1 cellular context compared by ENCODE assay signal in the genomic region with DNA sequence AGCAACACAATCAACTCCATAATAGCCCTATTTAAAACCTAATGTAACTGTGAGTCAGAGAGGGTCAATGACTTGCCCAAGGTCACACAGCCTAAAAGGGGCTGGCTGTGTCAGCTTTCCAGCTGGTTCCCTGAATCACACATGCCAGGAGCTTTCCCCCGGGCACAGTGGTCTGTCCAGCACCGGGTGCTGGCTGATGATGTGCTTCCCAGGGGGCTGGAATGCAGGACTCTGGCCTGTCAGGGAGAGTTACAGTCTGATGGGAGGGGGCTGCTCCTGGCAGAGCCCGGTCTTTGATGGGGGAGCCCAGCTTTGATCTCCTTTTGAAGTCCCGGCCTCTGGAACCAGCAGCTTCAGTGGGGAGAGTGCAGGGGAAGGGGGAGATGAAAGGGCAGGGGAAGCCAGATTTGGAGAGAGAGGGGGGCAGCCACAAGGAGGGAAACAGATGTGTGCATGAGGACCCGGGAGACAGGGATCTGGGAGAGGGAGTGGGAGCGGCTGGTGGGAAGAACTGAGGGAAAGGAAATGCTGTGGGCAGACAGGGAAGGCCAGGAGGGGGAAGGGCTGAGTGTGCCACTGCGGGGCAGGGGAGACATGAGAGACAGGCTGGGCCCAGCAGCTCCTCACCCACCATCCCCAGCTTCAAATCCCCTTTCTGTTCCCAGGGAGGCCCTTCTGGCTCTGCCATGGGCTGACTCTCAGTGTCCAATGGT.
TF ChIP-seq lines count a peak whose summit lies in the region.

No MANE protein-coding gene starts in this region.

TF ChIP-seq in HepG2, 621 proteins besides CTCF, POLR2A, EP300 and RAD21 (continued from another document and continues in another):
- TF ChIP-seq ESRRA (CRISPR knock-in tag; IDR thresholded peaks at IDR 0.05; ENCODE audit: low read depth): no peak
- no peak for TF ChIP-seq KLF11 (CRISPR knock-in tag; IDR thresholded peaks at IDR 0.05)
- no peak for TF ChIP-seq ZNF558 (CRISPR knock-in tag; IDR thresholded peaks at IDR 0.05; ENCODE audit: borderline replicate concordance)
- TF ChIP-seq ZNF354B (CRISPR knock-in tag; IDR thresholded peaks at IDR 0.05): no peak
- TF ChIP-seq ZNF768 (CRISPR knock-in tag; IDR thresholded peaks at IDR 0.05): peak; percentile 95
- TF ChIP-seq NFRKB (IDR thresholded peaks at IDR 0.05): no peak
- TF ChIP-seq PLRG1 (conservative IDR thresholded peaks at IDR 0.05): no peak
- TF ChIP-seq MTA3 (CRISPR knock-in tag; IDR thresholded peaks at IDR 0.05): no peak
- TF ChIP-seq, protein P1, sequence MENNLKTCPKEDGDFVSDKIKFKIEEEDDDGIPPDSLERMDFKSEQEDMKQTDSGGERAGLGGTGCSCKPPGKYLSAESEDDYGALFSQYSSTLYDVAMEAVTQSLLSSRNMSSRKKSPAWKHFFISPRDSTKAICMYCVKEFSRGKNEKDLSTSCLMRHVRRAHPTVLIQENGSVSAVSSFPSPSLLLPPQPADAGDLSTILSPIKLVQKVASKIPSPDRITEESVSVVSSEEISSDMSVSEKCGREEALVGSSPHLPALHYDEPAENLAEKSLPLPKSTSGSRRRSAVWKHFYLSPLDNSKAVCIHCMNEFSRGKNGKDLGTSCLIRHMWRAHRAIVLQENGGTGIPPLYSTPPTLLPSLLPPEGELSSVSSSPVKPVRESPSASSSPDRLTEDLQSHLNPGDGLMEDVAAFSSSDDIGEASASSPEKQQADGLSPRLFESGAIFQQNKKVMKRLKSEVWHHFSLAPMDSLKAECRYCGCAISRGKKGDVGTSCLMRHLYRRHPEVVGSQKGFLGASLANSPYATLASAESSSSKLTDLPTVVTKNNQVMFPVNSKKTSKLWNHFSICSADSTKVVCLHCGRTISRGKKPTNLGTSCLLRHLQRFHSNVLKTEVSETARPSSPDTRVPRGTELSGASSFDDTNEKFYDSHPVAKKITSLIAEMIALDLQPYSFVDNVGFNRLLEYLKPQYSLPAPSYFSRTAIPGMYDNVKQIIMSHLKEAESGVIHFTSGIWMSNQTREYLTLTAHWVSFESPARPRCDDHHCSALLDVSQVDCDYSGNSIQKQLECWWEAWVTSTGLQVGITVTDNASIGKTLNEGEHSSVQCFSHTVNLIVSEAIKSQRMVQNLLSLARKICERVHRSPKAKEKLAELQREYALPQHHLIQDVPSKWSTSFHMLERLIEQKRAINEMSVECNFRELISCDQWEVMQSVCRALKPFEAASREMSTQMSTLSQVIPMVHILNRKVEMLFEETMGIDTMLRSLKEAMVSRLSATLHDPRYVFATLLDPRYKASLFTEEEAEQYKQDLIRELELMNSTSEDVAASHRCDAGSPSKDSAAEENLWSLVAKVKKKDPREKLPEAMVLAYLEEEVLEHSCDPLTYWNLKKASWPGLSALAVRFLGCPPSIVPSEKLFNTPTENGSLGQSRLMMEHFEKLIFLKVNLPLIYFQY (CRISPR knock-in tag; IDR thresholded peaks at IDR 0.05; ENCODE audit: borderline replicate concordance): no peak
- TF ChIP-seq, protein P2, sequence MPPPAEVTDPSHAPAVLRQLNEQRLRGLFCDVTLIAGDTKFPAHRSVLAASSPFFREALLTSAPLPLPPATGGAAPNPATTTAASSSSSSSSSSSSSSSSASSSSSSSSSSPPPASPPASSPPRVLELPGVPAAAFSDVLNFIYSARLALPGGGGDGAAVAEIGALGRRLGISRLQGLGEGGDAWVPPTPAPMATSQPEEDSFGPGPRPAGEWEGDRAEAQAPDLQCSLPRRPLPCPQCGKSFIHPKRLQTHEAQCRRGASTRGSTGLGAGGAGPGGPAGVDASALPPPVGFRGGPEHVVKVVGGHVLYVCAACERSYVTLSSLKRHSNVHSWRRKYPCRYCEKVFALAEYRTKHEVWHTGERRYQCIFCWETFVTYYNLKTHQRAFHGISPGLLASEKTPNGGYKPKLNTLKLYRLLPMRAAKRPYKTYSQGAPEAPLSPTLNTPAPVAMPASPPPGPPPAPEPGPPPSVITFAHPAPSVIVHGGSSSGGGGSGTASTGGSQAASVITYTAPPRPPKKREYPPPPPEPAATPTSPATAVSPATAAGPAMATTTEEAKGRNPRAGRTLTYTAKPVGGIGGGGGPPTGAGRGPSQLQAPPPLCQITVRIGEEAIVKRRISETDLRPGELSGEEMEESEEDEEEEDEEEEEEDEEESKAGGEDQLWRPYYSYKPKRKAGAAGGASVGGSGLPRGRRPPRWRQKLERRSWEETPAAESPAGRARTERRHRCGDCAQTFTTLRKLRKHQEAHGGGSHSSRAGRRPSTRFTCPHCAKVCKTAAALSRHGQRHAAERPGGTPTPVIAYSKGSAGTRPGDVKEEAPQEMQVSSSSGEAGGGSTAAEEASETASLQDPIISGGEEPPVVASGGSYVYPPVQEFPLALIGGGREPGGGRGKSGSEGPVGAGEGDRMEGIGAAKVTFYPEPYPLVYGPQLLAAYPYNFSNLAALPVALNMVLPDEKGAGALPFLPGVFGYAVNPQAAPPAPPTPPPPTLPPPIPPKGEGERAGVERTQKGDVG (CRISPR knock-in tag; IDR thresholded peaks at IDR 0.05; ENCODE audit: borderline replicate concordance): no peak
- TF ChIP-seq KLF9 (CRISPR knock-in tag; IDR thresholded peaks at IDR 0.05; ENCODE audit: low read depth): no peak
- TF ChIP-seq ZNF20 (CRISPR knock-in tag; IDR thresholded peaks at IDR 0.05): no peak
- TF ChIP-seq, protein P3, sequence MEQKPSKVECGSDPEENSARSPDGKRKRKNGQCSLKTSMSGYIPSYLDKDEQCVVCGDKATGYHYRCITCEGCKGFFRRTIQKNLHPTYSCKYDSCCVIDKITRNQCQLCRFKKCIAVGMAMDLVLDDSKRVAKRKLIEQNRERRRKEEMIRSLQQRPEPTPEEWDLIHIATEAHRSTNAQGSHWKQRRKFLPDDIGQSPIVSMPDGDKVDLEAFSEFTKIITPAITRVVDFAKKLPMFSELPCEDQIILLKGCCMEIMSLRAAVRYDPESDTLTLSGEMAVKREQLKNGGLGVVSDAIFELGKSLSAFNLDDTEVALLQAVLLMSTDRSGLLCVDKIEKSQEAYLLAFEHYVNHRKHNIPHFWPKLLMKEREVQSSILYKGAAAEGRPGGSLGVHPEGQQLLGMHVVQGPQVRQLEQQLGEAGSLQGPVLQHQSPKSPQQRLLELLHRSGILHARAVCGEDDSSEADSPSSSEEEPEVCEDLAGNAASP (CRISPR knock-in tag; IDR thresholded peaks at IDR 0.05; ENCODE audit: borderline replicate concordance): no peak
- no peak for TF ChIP-seq ZNF253 (CRISPR knock-in tag; IDR thresholded peaks at IDR 0.05; ENCODE audit: borderline replicate concordance)
- TF ChIP-seq PHF21A (CRISPR knock-in tag; IDR thresholded peaks at IDR 0.05): no peak
- TF ChIP-seq, protein P4, sequence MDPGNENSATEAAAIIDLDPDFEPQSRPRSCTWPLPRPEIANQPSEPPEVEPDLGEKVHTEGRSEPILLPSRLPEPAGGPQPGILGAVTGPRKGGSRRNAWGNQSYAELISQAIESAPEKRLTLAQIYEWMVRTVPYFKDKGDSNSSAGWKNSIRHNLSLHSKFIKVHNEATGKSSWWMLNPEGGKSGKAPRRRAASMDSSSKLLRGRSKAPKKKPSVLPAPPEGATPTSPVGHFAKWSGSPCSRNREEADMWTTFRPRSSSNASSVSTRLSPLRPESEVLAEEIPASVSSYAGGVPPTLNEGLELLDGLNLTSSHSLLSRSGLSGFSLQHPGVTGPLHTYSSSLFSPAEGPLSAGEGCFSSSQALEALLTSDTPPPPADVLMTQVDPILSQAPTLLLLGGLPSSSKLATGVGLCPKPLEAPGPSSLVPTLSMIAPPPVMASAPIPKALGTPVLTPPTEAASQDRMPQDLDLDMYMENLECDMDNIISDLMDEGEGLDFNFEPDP (CRISPR knock-in tag; conservative IDR thresholded peaks at IDR 0.05): no peak
- no peak for TF ChIP-seq ZNF10 (CRISPR knock-in tag; IDR thresholded peaks at IDR 0.05; ENCODE audit: borderline replicate concordance, low read depth)
- TF ChIP-seq PCBP2 (optimal IDR thresholded peaks at IDR 0.05; ENCODE audit: low read depth, low read length, poor library complexity, severe bottlenecking): no peak
- TF ChIP-seq ZNF136 (CRISPR knock-in tag; IDR thresholded peaks at IDR 0.05; ENCODE audit: low read depth): no peak
- TF ChIP-seq, protein P5, sequence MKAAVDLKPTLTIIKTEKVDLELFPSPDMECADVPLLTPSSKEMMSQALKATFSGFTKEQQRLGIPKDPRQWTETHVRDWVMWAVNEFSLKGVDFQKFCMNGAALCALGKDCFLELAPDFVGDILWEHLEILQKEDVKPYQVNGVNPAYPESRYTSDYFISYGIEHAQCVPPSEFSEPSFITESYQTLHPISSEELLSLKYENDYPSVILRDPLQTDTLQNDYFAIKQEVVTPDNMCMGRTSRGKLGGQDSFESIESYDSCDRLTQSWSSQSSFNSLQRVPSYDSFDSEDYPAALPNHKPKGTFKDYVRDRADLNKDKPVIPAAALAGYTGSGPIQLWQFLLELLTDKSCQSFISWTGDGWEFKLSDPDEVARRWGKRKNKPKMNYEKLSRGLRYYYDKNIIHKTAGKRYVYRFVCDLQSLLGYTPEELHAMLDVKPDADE (CRISPR knock-in tag; IDR thresholded peaks at IDR 0.05): no peak
- TF ChIP-seq ZNF615 (CRISPR knock-in tag; IDR thresholded peaks at IDR 0.05; ENCODE audit: borderline replicate concordance): no peak
- TF ChIP-seq, protein P6, sequence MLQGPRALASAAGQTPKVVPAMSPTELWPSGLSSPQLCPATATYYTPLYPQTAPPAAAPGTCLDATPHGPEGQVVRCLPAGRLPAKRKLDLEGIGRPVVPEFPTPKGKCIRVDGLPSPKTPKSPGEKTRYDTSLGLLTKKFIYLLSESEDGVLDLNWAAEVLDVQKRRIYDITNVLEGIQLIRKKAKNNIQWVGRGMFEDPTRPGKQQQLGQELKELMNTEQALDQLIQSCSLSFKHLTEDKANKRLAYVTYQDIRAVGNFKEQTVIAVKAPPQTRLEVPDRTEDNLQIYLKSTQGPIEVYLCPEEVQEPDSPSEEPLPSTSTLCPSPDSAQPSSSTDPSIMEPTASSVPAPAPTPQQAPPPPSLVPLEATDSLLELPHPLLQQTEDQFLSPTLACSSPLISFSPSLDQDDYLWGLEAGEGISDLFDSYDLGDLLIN (CRISPR knock-in tag; IDR thresholded peaks at IDR 0.05; ENCODE audit: borderline replicate concordance): no peak
- TF ChIP-seq ZNF879 (CRISPR knock-in tag; IDR thresholded peaks at IDR 0.05): no peak
- TF ChIP-seq, protein P7, sequence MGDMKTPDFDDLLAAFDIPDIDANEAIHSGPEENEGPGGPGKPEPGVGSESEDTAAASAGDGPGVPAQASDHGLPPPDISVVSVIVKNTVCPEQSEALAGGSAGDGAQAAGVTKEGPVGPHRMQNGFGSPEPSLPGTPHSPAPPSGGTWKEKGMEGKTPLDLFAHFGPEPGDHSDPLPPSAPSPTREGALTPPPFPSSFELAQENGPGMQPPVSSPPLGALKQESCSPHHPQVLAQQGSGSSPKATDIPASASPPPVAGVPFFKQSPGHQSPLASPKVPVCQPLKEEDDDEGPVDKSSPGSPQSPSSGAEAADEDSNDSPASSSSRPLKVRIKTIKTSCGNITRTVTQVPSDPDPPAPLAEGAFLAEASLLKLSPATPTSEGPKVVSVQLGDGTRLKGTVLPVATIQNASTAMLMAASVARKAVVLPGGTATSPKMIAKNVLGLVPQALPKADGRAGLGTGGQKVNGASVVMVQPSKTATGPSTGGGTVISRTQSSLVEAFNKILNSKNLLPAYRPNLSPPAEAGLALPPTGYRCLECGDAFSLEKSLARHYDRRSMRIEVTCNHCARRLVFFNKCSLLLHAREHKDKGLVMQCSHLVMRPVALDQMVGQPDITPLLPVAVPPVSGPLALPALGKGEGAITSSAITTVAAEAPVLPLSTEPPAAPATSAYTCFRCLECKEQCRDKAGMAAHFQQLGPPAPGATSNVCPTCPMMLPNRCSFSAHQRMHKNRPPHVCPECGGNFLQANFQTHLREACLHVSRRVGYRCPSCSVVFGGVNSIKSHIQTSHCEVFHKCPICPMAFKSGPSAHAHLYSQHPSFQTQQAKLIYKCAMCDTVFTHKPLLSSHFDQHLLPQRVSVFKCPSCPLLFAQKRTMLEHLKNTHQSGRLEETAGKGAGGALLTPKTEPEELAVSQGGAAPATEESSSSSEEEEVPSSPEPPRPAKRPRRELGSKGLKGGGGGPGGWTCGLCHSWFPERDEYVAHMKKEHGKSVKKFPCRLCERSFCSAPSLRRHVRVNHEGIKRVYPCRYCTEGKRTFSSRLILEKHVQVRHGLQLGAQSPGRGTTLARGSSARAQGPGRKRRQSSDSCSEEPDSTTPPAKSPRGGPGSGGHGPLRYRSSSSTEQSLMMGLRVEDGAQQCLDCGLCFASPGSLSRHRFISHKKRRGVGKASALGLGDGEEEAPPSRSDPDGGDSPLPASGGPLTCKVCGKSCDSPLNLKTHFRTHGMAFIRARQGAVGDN (CRISPR knock-in tag; IDR thresholded peaks at IDR 0.05): no peak
- TF ChIP-seq JUNB (CRISPR knock-in tag; IDR thresholded peaks at IDR 0.05; ENCODE audit: borderline replicate concordance): no peak
- no peak for TF ChIP-seq NFE2 (CRISPR knock-in tag; IDR thresholded peaks at IDR 0.05)
- TF ChIP-seq PCBP1 (IDR thresholded peaks at IDR 0.05; ENCODE audit: borderline replicate concordance, low read depth, low read length): 0 out of 2 replicates have a peak, but pooled peaks have one; percentile 46
- no peak for TF ChIP-seq ZBTB20 (CRISPR knock-in tag; IDR thresholded peaks at IDR 0.05; ENCODE audit: borderline replicate concordance, low read depth)
- TF ChIP-seq, protein P8, sequence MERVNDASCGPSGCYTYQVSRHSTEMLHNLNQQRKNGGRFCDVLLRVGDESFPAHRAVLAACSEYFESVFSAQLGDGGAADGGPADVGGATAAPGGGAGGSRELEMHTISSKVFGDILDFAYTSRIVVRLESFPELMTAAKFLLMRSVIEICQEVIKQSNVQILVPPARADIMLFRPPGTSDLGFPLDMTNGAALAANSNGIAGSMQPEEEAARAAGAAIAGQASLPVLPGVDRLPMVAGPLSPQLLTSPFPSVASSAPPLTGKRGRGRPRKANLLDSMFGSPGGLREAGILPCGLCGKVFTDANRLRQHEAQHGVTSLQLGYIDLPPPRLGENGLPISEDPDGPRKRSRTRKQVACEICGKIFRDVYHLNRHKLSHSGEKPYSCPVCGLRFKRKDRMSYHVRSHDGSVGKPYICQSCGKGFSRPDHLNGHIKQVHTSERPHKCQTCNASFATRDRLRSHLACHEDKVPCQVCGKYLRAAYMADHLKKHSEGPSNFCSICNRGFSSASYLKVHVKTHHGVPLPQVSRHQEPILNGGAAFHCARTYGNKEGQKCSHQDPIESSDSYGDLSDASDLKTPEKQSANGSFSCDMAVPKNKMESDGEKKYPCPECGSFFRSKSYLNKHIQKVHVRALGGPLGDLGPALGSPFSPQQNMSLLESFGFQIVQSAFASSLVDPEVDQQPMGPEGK (CRISPR knock-in tag; IDR thresholded peaks at IDR 0.05): peak; percentile 84
- no peak for TF ChIP-seq ZC3H13 (CRISPR knock-in tag; IDR thresholded peaks at IDR 0.05)
- no peak for TF ChIP-seq NR1H2 (CRISPR knock-in tag; IDR thresholded peaks at IDR 0.05; ENCODE audit: borderline replicate concordance, low read depth)
- no peak for TF ChIP-seq ZNF44 (CRISPR knock-in tag; IDR thresholded peaks at IDR 0.05)
- no peak for TF ChIP-seq MED13 (CRISPR knock-in tag; IDR thresholded peaks at IDR 0.05)
- TF ChIP-seq ZMYM4 (CRISPR knock-in tag; IDR thresholded peaks at IDR 0.05): no peak
- TF ChIP-seq ZNF460 (CRISPR knock-in tag; IDR thresholded peaks at IDR 0.05; ENCODE audit: borderline replicate concordance): no peak
- TF ChIP-seq RXRB (CRISPR knock-in tag; IDR thresholded peaks at IDR 0.05; ENCODE audit: borderline replicate concordance): no peak
- TF ChIP-seq TARDBP (CRISPR knock-in tag; IDR thresholded peaks at IDR 0.05): no peak
- no peak for TF ChIP-seq SMAD9 (CRISPR knock-in tag; IDR thresholded peaks at IDR 0.05)
- no peak for TF ChIP-seq SIN3A (IDR thresholded peaks at IDR 0.05; ENCODE audit: borderline replicate concordance, low read depth, low read length)
